Comparison of ENCODE assay signal across 20 cellular contexts in the genomic region with DNA sequence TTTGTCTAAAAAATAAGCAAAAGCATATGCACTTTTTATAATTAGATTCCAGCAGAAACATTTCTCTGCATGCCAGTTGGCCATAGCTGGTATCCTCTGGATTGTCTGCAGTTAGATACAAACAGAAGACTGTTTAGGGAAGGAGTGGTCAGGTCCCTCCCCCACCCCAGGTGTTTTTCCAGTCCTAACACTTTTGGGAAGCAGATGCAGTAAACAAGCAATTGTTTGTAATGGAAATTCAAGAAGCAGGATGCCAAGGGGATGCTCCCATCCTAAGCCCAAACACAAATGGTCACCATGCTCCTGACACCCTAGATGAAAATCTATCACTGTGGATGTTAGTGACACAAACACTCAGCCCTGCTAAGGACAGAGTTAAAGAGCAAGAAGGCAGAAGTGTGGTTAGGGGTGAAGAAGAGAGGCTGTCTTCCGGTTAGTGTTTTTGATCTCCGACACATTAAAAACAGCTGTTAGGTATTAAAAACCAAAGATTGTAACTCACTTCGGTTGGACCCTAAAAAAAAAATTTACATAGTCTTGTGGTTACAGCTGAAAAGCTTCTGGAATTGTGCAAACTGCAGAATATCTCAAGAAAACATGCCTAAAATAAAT. TPM values are rescaled to one million over a fixed set of nuclear protein-coding genes. Genes with fewer than 3 reads are reported as not detected.
DNase-seq lines count a peak whose midpoint lies in the region; ATAC-seq and TF ChIP-seq lines count a peak whose summit lies in the region.
"Had no signal": no experiment of that assay in that cellular context is flagged by ENCODE, and none has a peak within 500 bp of the region (broad histone marks: within the 10 kb centered on the region; RNA-seq: fewer than 3 reads in every experiment).

No MANE protein-coding gene starts in this region.

- H3K27ac ChIP-seq in CD4-positive, alpha-beta memory T cell (ENCODE audit: low read depth, low read length), result peak overlapping the region; percentile 27
- H3K27ac ChIP-seq in left lung (no peak overlapping the region), right cardiac atrium (ENCODE audit: low read length) (no peak overlapping the region)
- H3K27ac ChIP-seq: coronary artery, esophagus squamous epithelium, SJSA1 had no signal

- no peaks in the 10 kb centered on the region for H3K9me3 ChIP-seq in CD4-positive, alpha-beta memory T cell (ENCODE audit: control insufficient read depth in 1 of 2, low read length in 2 of 2)
- H3K9me3 ChIP-seq in mononuclear cell (ENCODE audit: low read depth, low read length) (no peaks in the 10 kb centered on the region), left lung (no peaks in the 10 kb centered on the region), right cardiac atrium (ENCODE audit: control insufficient read depth, low read length) (no peaks in the 10 kb centered on the region)
- H3K9me3 ChIP-seq: esophagus squamous epithelium, SJSA1 had no signal

- TF ChIP-seq POLR2A in GM18505 (IDR thresholded peaks at IDR 0.05; ENCODE audit: borderline replicate concordance, extremely low read depth, insufficient read depth, insufficient read length), result no peak

- H3K36me3 ChIP-seq in CD4-positive, alpha-beta memory T cell (ENCODE audit: insufficient read depth, low read length), result peaks cover 3% of the 10 kb centered on the region
- H3K36me3 ChIP-seq in left lung, result no peaks in the 10 kb centered on the region
- H3K36me3 ChIP-seq: esophagus squamous epithelium had no signal

- TF ChIP-seq CTCF in left lung (IDR thresholded peaks at IDR 0.05), result no peak

- CTCF ChIA-PET in CD4-positive, alpha-beta memory T cell (lab: Charles Lee; ENCODE audit: partially characterized antibody), result interaction anchor here (1.0 to 8.6 kb wide), 5 partner anchors 26 to 117 kb away, joined by 3 to 64 read pairs (median 3); no protein-coding TSS in a partner anchor

- peaks cover 30 to 84% (median 47%) of the 10 kb centered on the region in 4 donors for H3K4me1 Mint-ChIP-seq in CD4-positive, alpha-beta memory T cell
- H3K4me1 Mint-ChIP-seq in activated T-helper 1 cell treated with anti-CD3 and anti-CD28 coated beads, Interleukin-12 subunit alpha, Interleukin-12 subunit beta, Interleukin-2, Interleukin-4 antibody, amounts not matched to agents 30 ng/mL and 10 ng/mL and 1 ng/mL, durations not matched to agents 14 hours and 24 hours and 36 hours (ENCODE audit: low read depth), result peaks cover 94% of the 10 kb centered on the region

- peak overlapping the region; percentile 85 to 98 (median 88) for H3K4me3 Mint-ChIP-seq in CD4-positive, alpha-beta memory T cell
- H3K4me3 Mint-ChIP-seq in activated T-helper 1 cell treated with anti-CD3 and anti-CD28 coated beads, Interleukin-12 subunit alpha, Interleukin-12 subunit beta, Interleukin-2, Interleukin-4 antibody, amounts not matched to agents 30 ng/mL and 10 ng/mL and 1 ng/mL, durations not matched to agents 14 hours and 24 hours and 36 hours, result peak overlapping the region; percentile 84
- H3K4me3 Mint-ChIP-seq: H9 had no signal

- intact Hi-C loops in CD4-positive, alpha-beta memory T cell (cut with micrococcal nuclease), result loop anchor here (1.0 to 2.0 kb wide), 2 partner anchors 8 to 16 kb away; no protein-coding TSS in a partner anchor
- intact Hi-C loops in activated T-helper 1 cell treated with anti-CD3 and anti-CD28 coated beads, Interleukin-12 subunit alpha, Interleukin-12 subunit beta, Interleukin-2, Interleukin-4 antibody, amounts not matched to agents 30 ng/mL and 10 ng/mL and 1 ng/mL, durations not matched to agents 14 hours and 24 hours and 36 hours (cut with micrococcal nuclease), result loop anchor here (2.0 kb wide), 1 partner anchor 14 kb away; no protein-coding TSS in a partner anchor
- intact Hi-C loops in left lung (cut with DNase I) (no loop called here), right cardiac atrium (cut with DNase I) (no loop called here)

- peak overlapping the region; percentile 19 to 89 (median 75) for H3K27ac Mint-ChIP-seq in CD4-positive, alpha-beta memory T cell
- peak overlapping the region; percentile 72 for H3K27ac Mint-ChIP-seq in activated T-helper 1 cell treated with anti-CD3 and anti-CD28 coated beads, Interleukin-12 subunit alpha, Interleukin-12 subunit beta, Interleukin-2, Interleukin-4 antibody, amounts not matched to agents 30 ng/mL and 10 ng/mL and 1 ng/mL, durations not matched to agents 14 hours and 24 hours and 36 hours

- H3K4me1 ChIP-seq in CD4-positive, alpha-beta memory T cell (ENCODE audit: insufficient read depth, low read length), result peaks cover 77% of the 10 kb centered on the region
- H3K4me1 ChIP-seq in mononuclear cell (ENCODE audit: insufficient read depth, low read length), result peaks cover 8% of the 10 kb centered on the region
- no peaks in the 10 kb centered on the region for H3K4me1 ChIP-seq in left lung
- H3K4me1 ChIP-seq in right cardiac atrium (ENCODE audit: control insufficient read depth, insufficient read depth, low read length), result no peaks in the 10 kb centered on the region

- H3K36me3 Mint-ChIP-seq in CD4-positive, alpha-beta memory T cell, result peaks cover 43 to 68% of the 10 kb centered on the region in 2 donors
- H3K36me3 Mint-ChIP-seq in activated T-helper 1 cell treated with anti-CD3 and anti-CD28 coated beads, Interleukin-12 subunit alpha, Interleukin-12 subunit beta, Interleukin-2, Interleukin-4 antibody, amounts not matched to agents 30 ng/mL and 10 ng/mL and 1 ng/mL, durations not matched to agents 14 hours and 24 hours and 36 hours (ENCODE audit: low read depth), result peaks cover 55% of the 10 kb centered on the region

- H3K4me3 ChIP-seq in CD4-positive, alpha-beta memory T cell (ENCODE audit: low read length in 2 of 2), result peak overlapping the region; percentile 19 to 81
- H3K4me3 ChIP-seq in mononuclear cell (ENCODE audit: low read length), result peak overlapping the region; percentile 6
- H3K4me3 ChIP-seq in left lung, result no peak overlapping the region
- H3K4me3 ChIP-seq in right cardiac atrium (ENCODE audit: low read length), result no peak overlapping the region
- H3K4me3 ChIP-seq: coronary artery, esophagus squamous epithelium, SJSA1 had no signal

- no peaks in the 10 kb centered on the region for H3K27me3 ChIP-seq in CD4-positive, alpha-beta memory T cell (ENCODE audit: insufficient read depth, low read length)
- H3K27me3 ChIP-seq in mononuclear cell (ENCODE audit: insufficient read depth, low read length) (peaks cover 56% of the 10 kb centered on the region), left lung (peaks cover 37 to 63% of the 10 kb centered on the region in 2 donors), right cardiac atrium (ENCODE audit: control insufficient read depth, insufficient read depth) (peaks cover 8% of the 10 kb centered on the region)
- H3K27me3 ChIP-seq: SJSA1 had no signal

- 69% methylated on average over 3 of the region's 3 CpGs for WGBS in right cardiac atrium

- DNase-seq in CD4-positive, alpha-beta memory T cell, result peak; percentile 38 to 50 (median 47)
- no peak for DNase-seq in activated T-helper 1 cell treated with anti-CD3 and anti-CD28 coated beads, Interleukin-12 subunit alpha, Interleukin-12 subunit beta, Interleukin-2, Interleukin-4 antibody, amounts not matched to agents 30 ng/mL and 10 ng/mL and 1 ng/mL, durations not matched to agents 14 hours and 24 hours and 36 hours (ENCODE audit: low spot score)
- no peak for DNase-seq in left lung
- DNase-seq in NCI-H1105 treated with DMSO at 0.1 percent for 48 hours (lab: John Stamatoyannopoulos, UW), result no peak
- DNase-seq in right cardiac atrium, result no peak
- DNase-seq: AML-193, anterior cingulate cortex, DMS153, esophagus squamous epithelium, H9, head of caudate nucleus, KG1, kidney, NCI-H1436 treated with DMSO at 0.1 percent for 48 hours, NCI-H446 had no signal

- ATAC-seq in GM19395 (IDR thresholded peaks at IDR 0.05; ENCODE audit: unreplicated experiment) (peak; percentile 52), GM18505 (IDR thresholded peaks at IDR 0.05; ENCODE audit: unreplicated experiment) (no peak), left lung (no peak), right cardiac atrium (no peak)

- H3K27me3 Mint-ChIP-seq in CD4-positive, alpha-beta memory T cell, result no peaks in the 10 kb centered on the region
- no peaks in the 10 kb centered on the region for H3K27me3 Mint-ChIP-seq in activated T-helper 1 cell treated with anti-CD3 and anti-CD28 coated beads, Interleukin-12 subunit alpha, Interleukin-12 subunit beta, Interleukin-2, Interleukin-4 antibody, amounts not matched to agents 30 ng/mL and 10 ng/mL and 1 ng/mL, durations not matched to agents 14 hours and 24 hours and 36 hours (ENCODE audit: insufficient read depth)

- peaks cover 0 to 2% (median 0%) of the 10 kb centered on the region in 8 donors for H3K9me3 Mint-ChIP-seq in CD4-positive, alpha-beta memory T cell
- no peaks in the 10 kb centered on the region for H3K9me3 Mint-ChIP-seq in activated T-helper 1 cell treated with anti-CD3 and anti-CD28 coated beads, Interleukin-12 subunit alpha, Interleukin-12 subunit beta, Interleukin-2, Interleukin-4 antibody, amounts not matched to agents 30 ng/mL and 10 ng/mL and 1 ng/mL, durations not matched to agents 14 hours and 24 hours and 36 hours
- H3K9me3 Mint-ChIP-seq: H9 had no signal

- POLR2A ChIA-PET in CD4-positive, alpha-beta memory T cell (lab: Charles Lee; ENCODE audit: partially characterized antibody), result interaction anchor here (0.9 to 19.9 kb wide), 11 partner anchors 9 to 195 kb away, joined by 3 to 460 read pairs (median 4); a partner anchor contains a TSS

RNA-seq across cellular contexts. Expression of a gene that starts 7.9 kb away (rescaled TPM):
- total RNA-seq in CD4-positive, alpha-beta memory T cell, result 100 to 1,000 TPM; 363 to 382 TPM
- polyA plus RNA-seq in CD4-positive, alpha-beta memory T cell, result 100 to 1,000 TPM; 307 to 399 TPM
- 133 and 139 TPM in 2 replicates for total RNA-seq in activated T-helper 1 cell treated with anti-CD3 and anti-CD28 coated beads, Interleukin-12 subunit alpha, Interleukin-12 subunit beta, Interleukin-2, Interleukin-4 antibody, amounts not matched to agents 30 ng/mL and 10 ng/mL and 1 ng/mL, durations not matched to agents 14 hours and 24 hours and 36 hours
- total RNA-seq in mononuclear cell, result 327 TPM
- 1 to 10 TPM; 4.1 to 7.1 TPM for total RNA-seq in left lung
- 1 to 10 TPM in 2 of 4 donors, under 1 TPM in 2; 0.62 to 5.1 (median 0.88) TPM for total RNA-seq in right cardiac atrium
- 0.20 TPM for polyA plus RNA-seq in right cardiac atrium

Comparison
In these comparisons a context has a peak if more than half of its experiments do, and no peak if none do; other contexts are left out.
1. DNase-seq: peak in CD4-positive, alpha-beta memory T cell (5 of 5); none in activated T-helper 1 cell treated with anti-CD3 and anti-CD28 coated beads, Interleukin-12 subunit alpha, Interleukin-12 subunit beta, Interleukin-2, Interleukin-4 antibody, amounts not matched to agents 30 ng/mL and 10 ng/mL and 1 ng/mL, durations not matched to agents 14 hours and 24 hours and 36 hours (single experiment), left lung (0 of 2), NCI-H1105 treated with DMSO at 0.1 percent for 48 hours (single experiment) and right cardiac atrium (0 of 3).
2. H3K4me3 ChIP-seq: peak in CD4-positive, alpha-beta memory T cell (2 of 2) and mononuclear cell (single experiment); none in left lung (0 of 2) and right cardiac atrium (single experiment).
3. RNA of a gene that starts 7.9 kb away (total RNA-seq): 363 to 382 TPM in CD4-positive, alpha-beta memory T cell, 327 TPM in mononuclear cell (single experiment) and 133 to 139 TPM in activated T-helper 1 cell treated with anti-CD3 and anti-CD28 coated beads, Interleukin-12 subunit alpha, Interleukin-12 subunit beta, Interleukin-2, Interleukin-4 antibody, amounts not matched to agents 30 ng/mL and 10 ng/mL and 1 ng/mL, durations not matched to agents 14 hours and 24 hours and 36 hours; 4.1 to 7.1 TPM in left lung and 0.62 to 5.1 TPM in right cardiac atrium; every median in the first group is over 10 times any median in the second.
4. intact Hi-C loops: an anchor here in CD4-positive, alpha-beta memory T cell (1.0 to 2.0 kb wide) and activated T-helper 1 cell treated with anti-CD3 and anti-CD28 coated beads, Interleukin-12 subunit alpha, Interleukin-12 subunit beta, Interleukin-2, Interleukin-4 antibody, amounts not matched to agents 30 ng/mL and 10 ng/mL and 1 ng/mL, durations not matched to agents 14 hours and 24 hours and 36 hours (2.0 kb wide); none called in left lung and right cardiac atrium.